8 cellular contexts compared by ENCODE assay signal in the genomic region with DNA sequence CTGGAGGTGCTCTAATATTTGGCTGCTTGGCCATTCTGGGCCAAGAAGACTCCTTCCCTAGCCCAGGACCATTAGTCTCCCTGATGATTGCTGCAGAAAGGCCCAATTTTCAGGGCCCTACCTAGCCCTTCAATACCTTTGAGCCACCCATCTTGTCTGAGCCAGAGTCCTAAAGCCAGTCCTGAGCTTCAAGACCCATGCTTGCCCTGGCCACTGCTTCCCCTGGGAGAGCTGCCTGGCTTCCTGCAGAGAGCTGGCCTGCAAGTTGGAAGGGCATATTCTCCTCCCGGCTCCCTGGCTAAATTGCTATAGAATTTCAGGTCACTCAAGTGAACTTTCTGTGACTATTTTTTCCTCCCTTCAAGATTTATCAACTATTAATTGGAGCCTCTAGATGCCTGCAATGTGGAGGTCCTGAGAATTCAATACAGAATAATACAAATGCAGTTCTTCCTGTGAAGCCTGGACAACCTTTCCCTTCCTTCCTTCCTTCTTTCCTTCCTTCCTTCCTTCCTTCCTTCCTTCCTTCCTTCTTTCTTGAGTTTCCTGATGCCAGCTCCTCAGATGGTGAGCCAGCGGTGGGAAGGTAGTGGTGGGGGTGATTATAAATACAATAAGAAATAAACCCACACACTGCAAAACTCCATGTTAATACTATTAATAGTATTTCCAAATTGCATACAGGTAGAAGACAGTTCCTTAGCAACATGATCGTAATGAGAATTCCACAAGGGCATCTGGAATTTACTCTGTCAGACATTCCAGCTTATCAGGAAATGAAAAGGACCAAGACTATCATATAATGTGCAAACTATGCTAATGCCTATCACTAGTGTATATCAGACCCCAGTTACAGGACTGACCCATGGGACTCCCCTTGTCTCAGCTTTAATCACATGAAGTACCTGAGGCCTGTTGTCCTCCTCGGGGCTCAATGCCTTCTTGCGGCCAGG.
DNase-seq lines count a peak whose midpoint lies in the region; ATAC-seq and TF ChIP-seq lines count a peak whose summit lies in the region.

No MANE protein-coding gene starts in this region.

- no peaks in the 10 kb centered on the region for H3K36me3 Mint-ChIP-seq in activated naive CD8-positive, alpha-beta T cell treated with anti-CD3 and anti-CD28 coated beads, Interleukin-2, amount 10 ng/mL, durations not matched to agents 7 days and 5 days

- H3K4me1 Mint-ChIP-seq in activated naive CD8-positive, alpha-beta T cell treated with anti-CD3 and anti-CD28 coated beads, Interleukin-2, amount 10 ng/mL, durations not matched to agents 7 days and 5 days: peaks cover 37% of the 10 kb centered on the region

- H3K27ac ChIP-seq in cardiac muscle cell (peak overlapping the region; percentile 31), muscle layer of colon (ENCODE audit: low read depth, low read length) (peak overlapping the region; percentile 9), upper lobe of right lung (peak overlapping the region; percentile 78)

- H3K4me1 ChIP-seq in cardiac muscle cell (ENCODE audit: low read depth) (peaks cover 48% of the 10 kb centered on the region), muscle layer of colon (ENCODE audit: insufficient read depth, low read length) (peaks cover 58% of the 10 kb centered on the region), upper lobe of right lung (peaks cover 59% of the 10 kb centered on the region)

- POLR2A ChIA-PET in activated naive CD8-positive, alpha-beta T cell treated with anti-CD3 and anti-CD28 coated beads, Interleukin-2, amount 10 ng/mL, durations not matched to agents 7 days and 5 days (lab: Charles Lee): interaction anchor here (0.9 to 2.7 kb wide), 12 partner anchors 8 to 131 kb away, joined by 3 to 24 read pairs (median 4); partner anchors contain the start of gene ZFP36L1

- ATAC-seq in left cardiac atrium (no peak), upper lobe of right lung (no peak), HG03442 (IDR thresholded peaks at IDR 0.05; ENCODE audit: unreplicated experiment) (no peak)
- no peak for ATAC-seq in activated naive CD8-positive, alpha-beta T cell treated with anti-CD3 and anti-CD28 coated beads, Interleukin-2, amount 10 ng/mL, durations not matched to agents 7 days and 5 days (ENCODE audit: low read depth)

- peak overlapping the region; percentile 85 for H3K27ac Mint-ChIP-seq in activated naive CD8-positive, alpha-beta T cell treated with anti-CD3 and anti-CD28 coated beads, Interleukin-2, amount 10 ng/mL, durations not matched to agents 7 days and 5 days

- no peak for TF ChIP-seq CTCF in cardiac muscle cell (IDR thresholded peaks at IDR 0.05; ENCODE audit: low read depth, low read length)
- TF ChIP-seq CTCF in upper lobe of right lung (IDR thresholded peaks at IDR 0.05): no peak

- peak overlapping the region; percentile 41 for H3K4me3 Mint-ChIP-seq in activated naive CD8-positive, alpha-beta T cell treated with anti-CD3 and anti-CD28 coated beads, Interleukin-2, amount 10 ng/mL, durations not matched to agents 7 days and 5 days

- no peaks in the 10 kb centered on the region for H3K27me3 Mint-ChIP-seq in activated naive CD8-positive, alpha-beta T cell treated with anti-CD3 and anti-CD28 coated beads, Interleukin-2, amount 10 ng/mL, durations not matched to agents 7 days and 5 days

- intact Hi-C loops in left cardiac atrium (cut with DNase I) (loop anchor here in 1 of 2 donors (5.0 kb wide), 1 partner anchor 108 kb away; the partner anchor contains the start of gene ZFP36L1), upper lobe of right lung (cut with DNase I) (no loop called here)

- H3K27me3 ChIP-seq in cardiac muscle cell (no peaks in the 10 kb centered on the region), muscle layer of colon (ENCODE audit: control insufficient read depth in 1 of 2, insufficient read depth in 2 of 2, low read length in 2 of 2) (no peaks in the 10 kb centered on the region), upper lobe of right lung (no peaks in the 10 kb centered on the region)

- H3K4me3 ChIP-seq in cardiac muscle cell (no peak overlapping the region), muscle layer of colon (ENCODE audit: low read depth in 1 of 2, low read length in 2 of 2) (no peak overlapping the region), upper lobe of right lung (no peak overlapping the region)

- no peak overlapping the region for H3K9ac ChIP-seq in muscle layer of colon (ENCODE audit: low read length)

- DNase-seq in cardiac muscle cell (ENCODE audit: low read depth in 1 of 2, low spot score in 1 of 2): no peak
- no peak for DNase-seq in left cardiac atrium
- DNase-seq in activated naive CD8-positive, alpha-beta T cell treated with anti-CD3 and anti-CD28 coated beads, Interleukin-2, amount 10 ng/mL, durations not matched to agents 7 days and 5 days: no peak
- DNase-seq in upper lobe of right lung: peak; percentile 34
- no peak for DNase-seq in putamen (ENCODE audit: low spot score)
- no peak for DNase-seq in NCI-H2171 (lab: John Stamatoyannopoulos, UW)

- H3K9me3 Mint-ChIP-seq in activated naive CD8-positive, alpha-beta T cell treated with anti-CD3 and anti-CD28 coated beads, Interleukin-2, amount 10 ng/mL, durations not matched to agents 7 days and 5 days: no peaks in the 10 kb centered on the region

- H3K9me3 ChIP-seq in cardiac muscle cell (ENCODE audit: low read depth): no peaks in the 10 kb centered on the region
- H3K9me3 ChIP-seq in muscle layer of colon (ENCODE audit: low read length): no peaks in the 10 kb centered on the region
- H3K9me3 ChIP-seq in upper lobe of right lung: no peaks in the 10 kb centered on the region

- H3K36me3 ChIP-seq in cardiac muscle cell (no peaks in the 10 kb centered on the region), muscle layer of colon (ENCODE audit: insufficient read depth, low read length) (no peaks in the 10 kb centered on the region), upper lobe of right lung (no peaks in the 10 kb centered on the region)

Comparison
In these comparisons a context has a peak if more than half of its experiments do, and no peak if none do; other contexts are left out.
1. H3K27ac ChIP-seq: peak in every context shown above with its lines; median percentile 78 in upper lobe of right lung; 31 in cardiac muscle cell; 9 in muscle layer of colon.